ENCODE assay signal across 8 cellular contexts in the genomic region with DNA sequence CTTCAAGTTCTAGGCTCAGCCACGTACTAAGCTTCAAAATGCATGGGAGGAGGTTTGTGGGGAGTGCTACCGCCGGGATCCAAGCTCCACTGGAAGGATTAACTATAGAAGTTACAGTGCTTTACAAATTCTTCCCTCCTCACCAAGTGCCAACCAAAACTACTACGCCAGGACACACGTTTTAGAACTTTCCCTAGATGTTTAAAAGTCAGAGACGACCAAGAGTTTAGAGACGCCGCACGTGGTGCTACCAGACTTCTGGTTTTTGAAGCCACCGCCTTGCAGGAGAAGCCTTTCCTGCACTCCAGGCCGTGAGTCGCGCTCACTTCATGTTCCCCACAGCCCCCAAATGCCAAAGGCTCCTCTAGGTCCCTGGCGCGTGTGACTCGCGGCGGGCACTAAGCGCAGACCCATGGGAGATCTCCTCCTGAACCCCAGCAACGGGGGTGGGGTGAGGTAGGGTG. TPM values are rescaled to one million over a fixed set of nuclear protein-coding genes. Genes with fewer than 3 reads are reported as not detected.
DNase-seq lines count a peak whose midpoint lies in the region; ATAC-seq and TF ChIP-seq lines count a peak whose summit lies in the region.

No MANE protein-coding gene starts in this region.

- no peaks in the 10 kb centered on the region for H3K27me3 ChIP-seq in HL-60 (ENCODE audit: insufficient read depth, poor library complexity, severe bottlenecking)

- DNase-seq in GM03348 (ENCODE audit: low spot score) (peak; percentile 45), HL-60 (ENCODE audit: low read depth in 1 of 2, low spot score in 1 of 2) (peak; percentile 45 to 61), myocyte (ENCODE audit: low read depth) (peak; percentile 39), NCI-H1436 treated with DMSO at 0.1 percent for 48 hours (lab: John Stamatoyannopoulos, UW) (no peak), ureter (ENCODE audit: low spot score) (no peak)

- peak; percentile 33 for ATAC-seq in esophagus mucosa
- no peak for ATAC-seq in HG02798 (IDR thresholded peaks at IDR 0.05; ENCODE audit: poor library complexity, unreplicated experiment)

- H3K27ac ChIP-seq in HL-60 (replicated peaks), result peak overlapping the region; percentile 95

- H3K4me3 ChIP-seq in HL-60 (replicated peaks; ENCODE audit: insufficient read depth, low read length), result peak overlapping the region; percentile 85
- peak overlapping the region; percentile 91 for H3K4me3 ChIP-seq in WI38 (ENCODE audit: low read depth, low read length)

- no peak for TF ChIP-seq CTCF in HL-60 (IDR thresholded peaks at IDR 0.05; ENCODE audit: insufficient read depth, low read length)
- no peak for TF ChIP-seq CTCF in WI38 (IDR thresholded peaks at IDR 0.05; ENCODE audit: low read depth, low read length)

RNA-seq across cellular contexts. Expression of gene SNU13, which starts 0.7 kb away (rescaled TPM):
- total RNA-seq in esophagus mucosa, result 105 TPM
- total RNA-seq in myocyte, result 129 and 137 TPM in 2 replicates
- polyA plus RNA-seq in myocyte (2012), result 158 TPM
- total RNA-seq in ureter, result 180 TPM

RNA-seq across cellular contexts. Expression of gene MEI1, which starts 11.4 kb away (rescaled TPM):
- total RNA-seq in esophagus mucosa (1.3 TPM), myocyte (0.08 TPM in 1 of 2 replicates, not detected in the other), ureter (6.8 TPM)
- not detected for polyA plus RNA-seq in myocyte (2012)

Comparison
In these comparisons a context has a peak if more than half of its experiments do, and no peak if none do; other contexts are left out.
1. DNase-seq: peak in GM03348 (single experiment), HL-60 (2 of 2) and myocyte (single experiment); none in NCI-H1436 treated with DMSO at 0.1 percent for 48 hours (single experiment) and ureter (single experiment).